Comparison of ENCODE assay signal across 8 cellular contexts in the genomic region with DNA sequence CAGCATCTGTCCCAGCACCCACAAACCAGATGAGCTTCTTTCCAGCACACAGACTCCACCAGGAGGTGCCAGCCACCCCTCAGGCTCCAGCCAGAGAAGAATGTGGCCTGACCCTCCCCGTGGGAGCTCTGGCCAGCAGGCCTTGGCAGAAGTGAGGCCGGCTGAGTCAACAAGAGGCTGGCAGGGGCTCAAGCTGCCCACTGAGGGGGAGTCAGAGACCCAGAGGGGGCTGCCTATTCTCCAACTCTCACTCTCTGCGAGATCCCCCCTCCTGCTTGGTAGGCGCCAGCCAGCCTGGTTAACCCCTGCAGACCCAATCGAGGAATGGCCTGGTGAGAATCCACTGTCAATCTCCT. TPM values are rescaled to one million over a fixed set of nuclear protein-coding genes. Genes with fewer than 3 reads are reported as not detected.
A peak's percentile ranks its signal among the peaks of the same experiment; 100 is the strongest.
DNase-seq lines count a peak whose midpoint lies in the region; ATAC-seq and TF ChIP-seq lines count a peak whose summit lies in the region.

No MANE protein-coding gene starts in this region.

- peak; percentile 14 for TF ChIP-seq CTCF in RWPE2 (IDR thresholded peaks at IDR 0.05; ENCODE audit: poor library complexity, severe bottlenecking)
- TF ChIP-seq CTCF in fibroblast of the aortic adventitia (IDR thresholded peaks at IDR 0.05; ENCODE audit: insufficient read depth, low read length): peak; percentile 61
- TF ChIP-seq CTCF in omental fat pad (IDR thresholded peaks at IDR 0.05): no peak

- H3K9me3 ChIP-seq in RWPE2 (ENCODE audit: severe bottlenecking): no peaks in the 10 kb centered on the region

- intact Hi-C loops in posterior vena cava (cut with DNase I): loop anchor here in 1 of 2 donors (10.0 kb wide), 1 partner anchor 45 kb away; no protein-coding TSS in a partner anchor

- H3K27ac ChIP-seq in RWPE2 (ENCODE audit: poor library complexity, severe bottlenecking): no peak overlapping the region

- ATAC-seq in RWPE2 (ENCODE audit: low read depth) (no peak), omental fat pad (ENCODE audit: low FRiP score) (peak; percentile 21)

- no peaks in the 10 kb centered on the region for H3K27me3 ChIP-seq in RWPE2 (ENCODE audit: insufficient read depth, poor library complexity, severe bottlenecking)

- peaks cover 28% of the 10 kb centered on the region for H3K4me1 ChIP-seq in RWPE2 (ENCODE audit: insufficient read depth, poor library complexity, severe bottlenecking)

- H3K4me3 ChIP-seq in RWPE2 (ENCODE audit: severe bottlenecking) (no peak overlapping the region), fibroblast of the aortic adventitia (ENCODE audit: low read depth, low read length) (no peak overlapping the region)

- DNase-seq in Ammon's horn (ENCODE audit: low spot score) (peak; percentile 90), RWPE2 (ENCODE audit: low spot score) (no peak), fibroblast of the aortic adventitia (ENCODE audit: low read depth) (peak; percentile 73), omental fat pad (ENCODE audit: low spot score) (no peak), NOMO-1 (lab: John Stamatoyannopoulos, UW; ENCODE audit: unreplicated experiment in 2 of 2) (no peak), posterior vena cava (ENCODE audit: low spot score) (no peak), MV-4-11 (lab: John Stamatoyannopoulos, UW) (no peak), NCI-H524 treated with DMSO at 0.1 percent for 48 hours (lab: John Stamatoyannopoulos, UW) (no peak)

- H3K36me3 ChIP-seq in RWPE2 (ENCODE audit: low read depth): no peaks in the 10 kb centered on the region

RNA-seq across cellular contexts. Expression of a gene that starts 10.6 kb away (rescaled TPM):
- 18.9 and 30.3 TPM in 2 replicates for total RNA-seq in fibroblast of the aortic adventitia (ENCODE audit: low replicate concordance)
- total RNA-seq in omental fat pad: 10 to 100 TPM; 33.1 to 63.0 (median 39.2) TPM
- 10 to 100 TPM; 56.2 to 59.3 TPM for total RNA-seq in posterior vena cava

RNA-seq across cellular contexts. Expression of a gene that starts 30.2 kb away (rescaled TPM):
- total RNA-seq in fibroblast of the aortic adventitia (ENCODE audit: low replicate concordance): not detected in 2 replicates
- 10 to 100 TPM in 1 of 4 donors, 1 to 10 TPM in 2, not detected in 1; 1.8 to 13.6 (median 3.6) TPM for total RNA-seq in omental fat pad
- total RNA-seq in posterior vena cava: not detected

RNA-seq across cellular contexts. Expression of a gene that starts 30.5 kb away (rescaled TPM):
- total RNA-seq in fibroblast of the aortic adventitia (ENCODE audit: low replicate concordance) (5.8 and 13.1 TPM in 2 replicates), omental fat pad (10 to 100 TPM in 1 of 4 donors, 1 to 10 TPM in 3; 2.5 to 18.8 (median 4.8) TPM), posterior vena cava (10 to 100 TPM in 1 of 2 donors, 1 to 10 TPM in 1; 7.8 to 12.8 TPM)

RNA-seq across cellular contexts. Expression of a gene that starts 59.0 kb away (rescaled TPM):
- 12.0 and 35.0 TPM in 2 replicates for total RNA-seq in fibroblast of the aortic adventitia (ENCODE audit: low replicate concordance)
- total RNA-seq in omental fat pad: 10 to 100 TPM; 28.7 to 50.7 (median 33.9) TPM
- 10 to 100 TPM; 30.0 to 31.2 TPM for total RNA-seq in posterior vena cava

Comparison
In these comparisons a context has a peak if more than half of its experiments do, and no peak if none do; other contexts are left out.
1. DNase-seq: peak in Ammon's horn (single experiment) and fibroblast of the aortic adventitia (single experiment); none in RWPE2 (single experiment), omental fat pad (single experiment), NOMO-1 (0 of 2), posterior vena cava (single experiment), MV-4-11 (single experiment) and NCI-H524 treated with DMSO at 0.1 percent for 48 hours (single experiment).
2. CTCF ChIP-seq: peak in RWPE2 (single experiment) and fibroblast of the aortic adventitia (single experiment); none in omental fat pad (0 of 3).